ENCODE assay signal across 1 cellular context in genomic region chr22:27075028-27075678, GRCh38.
TF ChIP-seq lines count a peak whose summit lies in the region.

No MANE protein-coding gene starts in this region.

TF ChIP-seq in A549, 52 proteins besides CTCF, POLR2A, EP300 and RAD21 (continued from another document):
- TF ChIP-seq, protein P1, sequence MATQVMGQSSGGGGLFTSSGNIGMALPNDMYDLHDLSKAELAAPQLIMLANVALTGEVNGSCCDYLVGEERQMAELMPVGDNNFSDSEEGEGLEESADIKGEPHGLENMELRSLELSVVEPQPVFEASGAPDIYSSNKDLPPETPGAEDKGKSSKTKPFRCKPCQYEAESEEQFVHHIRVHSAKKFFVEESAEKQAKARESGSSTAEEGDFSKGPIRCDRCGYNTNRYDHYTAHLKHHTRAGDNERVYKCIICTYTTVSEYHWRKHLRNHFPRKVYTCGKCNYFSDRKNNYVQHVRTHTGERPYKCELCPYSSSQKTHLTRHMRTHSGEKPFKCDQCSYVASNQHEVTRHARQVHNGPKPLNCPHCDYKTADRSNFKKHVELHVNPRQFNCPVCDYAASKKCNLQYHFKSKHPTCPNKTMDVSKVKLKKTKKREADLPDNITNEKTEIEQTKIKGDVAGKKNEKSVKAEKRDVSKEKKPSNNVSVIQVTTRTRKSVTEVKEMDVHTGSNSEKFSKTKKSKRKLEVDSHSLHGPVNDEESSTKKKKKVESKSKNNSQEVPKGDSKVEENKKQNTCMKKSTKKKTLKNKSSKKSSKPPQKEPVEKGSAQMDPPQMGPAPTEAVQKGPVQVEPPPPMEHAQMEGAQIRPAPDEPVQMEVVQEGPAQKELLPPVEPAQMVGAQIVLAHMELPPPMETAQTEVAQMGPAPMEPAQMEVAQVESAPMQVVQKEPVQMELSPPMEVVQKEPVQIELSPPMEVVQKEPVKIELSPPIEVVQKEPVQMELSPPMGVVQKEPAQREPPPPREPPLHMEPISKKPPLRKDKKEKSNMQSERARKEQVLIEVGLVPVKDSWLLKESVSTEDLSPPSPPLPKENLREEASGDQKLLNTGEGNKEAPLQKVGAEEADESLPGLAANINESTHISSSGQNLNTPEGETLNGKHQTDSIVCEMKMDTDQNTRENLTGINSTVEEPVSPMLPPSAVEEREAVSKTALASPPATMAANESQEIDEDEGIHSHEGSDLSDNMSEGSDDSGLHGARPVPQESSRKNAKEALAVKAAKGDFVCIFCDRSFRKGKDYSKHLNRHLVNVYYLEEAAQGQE (IDR thresholded peaks at IDR 0.05): peak; percentile 84
- TF ChIP-seq CHD2 (IDR thresholded peaks at IDR 0.05; ENCODE audit: low read length, partially characterized antibody) (no peak), ESRRA (IDR thresholded peaks at IDR 0.05; ENCODE audit: borderline replicate concordance, low read length) (peak; percentile 68; the same call in 1 of the 2 replicates)
